ENCODE assay signal across 15 cellular contexts in the genomic region with DNA sequence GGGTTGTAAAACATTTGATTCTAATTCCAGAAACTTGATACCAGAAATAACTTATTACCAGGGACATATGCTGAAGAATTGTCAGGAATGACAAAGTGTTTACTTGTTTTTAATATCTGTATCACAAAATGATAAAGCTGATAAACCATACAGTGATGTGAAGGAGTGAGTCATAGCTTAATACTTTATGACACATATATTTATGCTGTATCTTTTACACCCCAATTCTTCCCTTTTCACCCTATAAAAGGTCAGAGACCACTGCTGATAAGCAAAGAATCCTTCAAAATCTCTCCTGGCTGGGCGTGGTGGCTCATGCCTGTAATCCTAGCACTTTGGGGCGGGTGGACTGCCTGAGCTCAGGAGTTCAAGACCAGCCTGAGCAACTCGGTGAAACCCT. TPM values are rescaled to one million over a fixed set of nuclear protein-coding genes. Genes with fewer than 3 reads are reported as not detected.
DNase-seq lines count a peak whose midpoint lies in the region; ATAC-seq and TF ChIP-seq lines count a peak whose summit lies in the region.
"Had no signal": no experiment of that assay in that cellular context is flagged by ENCODE, and none has a peak within 500 bp of the region (broad histone marks: within the 10 kb centered on the region; RNA-seq: fewer than 3 reads in every experiment).

No MANE protein-coding gene starts in this region.

- H3K4me3 Mint-ChIP-seq in HFFc6 (0 out of 2 replicates have a peak overlapping the region, but pooled peaks have one; percentile 14), activated B cell treated with CpG ODN at 0.5 μM for 24 hours (peak overlapping the region; percentile 72), glutamatergic neuron (ENCODE audit: unreplicated experiment) (no peak overlapping the region)
- H3K4me3 Mint-ChIP-seq in stimulated activated naive B cell treated with anti-CD40 and anti-IgM and Interleukin-4, amounts not matched to agents 10 μg/mL and 1 μg/mL and 100 μg/mL, for 72 hours = peak overlapping the region in 1 of 2 donors; percentile 57

- H3K27me3 Mint-ChIP-seq in HFFc6 (ENCODE audit: insufficient read depth) (peaks cover 3% of the 10 kb centered on the region), activated B cell treated with CpG ODN at 0.5 μM for 24 hours (no peaks in the 10 kb centered on the region), glutamatergic neuron (ENCODE audit: unreplicated experiment) (peaks cover 16% of the 10 kb centered on the region)
- no peaks in the 10 kb centered on the region for H3K27me3 Mint-ChIP-seq in stimulated activated naive B cell treated with anti-CD40 and anti-IgM and Interleukin-4, amounts not matched to agents 10 μg/mL and 1 μg/mL and 100 μg/mL, for 72 hours

- no peaks in the 10 kb centered on the region for H3K27me3 ChIP-seq in SJCRH30
- H3K27me3 ChIP-seq: cardiac muscle cell, esophagus squamous epithelium had no signal

- ATAC-seq in activated B cell treated with CpG ODN at 0.5 μM for 24 hours (ENCODE audit: low read depth) = no peak
- ATAC-seq in stimulated activated naive B cell treated with anti-CD40 and anti-IgM and Interleukin-4, amounts not matched to agents 10 μg/mL and 1 μg/mL and 100 μg/mL, for 72 hours (replicated peaks) = no peak

- H3K27ac ChIP-seq in SJCRH30 = no peak overlapping the region
- H3K27ac ChIP-seq: cardiac muscle cell, thoracic aorta had no signal

- intact Hi-C loops in activated B cell treated with CpG ODN at 0.5 μM for 24 hours (cut with micrococcal nuclease) = loop anchor here (2.0 to 10.0 kb wide), 10 partner anchors 13 to 1089 kb away; a partner anchor contains a TSS

- peak; percentile 33 for DNase-seq in HFFc6
- DNase-seq in activated B cell treated with CpG ODN at 0.5 μM for 24 hours = no peak
- DNase-seq in glutamatergic neuron = no peak
- DNase-seq in stimulated activated naive B cell treated with anti-CD40 and anti-IgM and Interleukin-4, amounts not matched to agents 10 μg/mL and 1 μg/mL and 100 μg/mL, for 72 hours = no peak
- no peak for DNase-seq in SJCRH30
- no peak for DNase-seq in NCI-H524 treated with DMSO at 0.1 percent for 48 hours (lab: John Stamatoyannopoulos, UW)
- no peak for DNase-seq in NCI-H1436 (lab: John Stamatoyannopoulos, UW)
- DNase-seq: activated T-cell treated with anti-CD3 and anti-CD28 coated beads, Interleukin-2, amount 50 U/mL, for 48 hours; DMS79; esophagus squamous epithelium; H7; NCI-H1417 treated with DMSO at 0.1 percent for 48 hours; SHP77 treated with DMSO at 0.1 percent for 48 hours had no signal

- peak overlapping the region; percentile 73 for H3K27ac Mint-ChIP-seq in HFFc6
- peak overlapping the region; percentile 98 for H3K27ac Mint-ChIP-seq in activated B cell treated with CpG ODN at 0.5 μM for 24 hours
- peak overlapping the region; percentile 68 for H3K27ac Mint-ChIP-seq in glutamatergic neuron (ENCODE audit: unreplicated experiment)
- H3K27ac Mint-ChIP-seq in stimulated activated naive B cell treated with anti-CD40 and anti-IgM and Interleukin-4, amounts not matched to agents 10 μg/mL and 1 μg/mL and 100 μg/mL, for 72 hours = peak overlapping the region; percentile 93

- peaks cover 14% of the 10 kb centered on the region for H3K4me1 ChIP-seq in SJCRH30

- TF ChIP-seq CTCF in HFFc6 (IDR thresholded peaks at IDR 0.05) (no peak), activated B cell treated with CpG ODN at 0.5 μM for 24 hours (IDR thresholded peaks at IDR 0.05) (no peak), glutamatergic neuron (IDR thresholded peaks at IDR 0.05; ENCODE audit: partially characterized antibody, unreplicated experiment) (no peak)

- peaks cover 53% of the 10 kb centered on the region for H3K4me1 Mint-ChIP-seq in HFFc6 (ENCODE audit: low read depth)
- H3K4me1 Mint-ChIP-seq in activated B cell treated with CpG ODN at 0.5 μM for 24 hours = peaks cover 77% of the 10 kb centered on the region
- peaks cover 25% of the 10 kb centered on the region for H3K4me1 Mint-ChIP-seq in glutamatergic neuron (ENCODE audit: low read depth, unreplicated experiment)
- peaks cover 37 to 53% of the 10 kb centered on the region in 2 donors for H3K4me1 Mint-ChIP-seq in stimulated activated naive B cell treated with anti-CD40 and anti-IgM and Interleukin-4, amounts not matched to agents 10 μg/mL and 1 μg/mL and 100 μg/mL, for 72 hours

- H3K4me3 ChIP-seq in SJCRH30 = no peak overlapping the region
- H3K4me3 ChIP-seq: cardiac muscle cell, esophagus squamous epithelium, thoracic aorta had no signal

- CTCF ChIA-PET in activated B cell treated with CpG ODN at 0.5 μM for 24 hours (lab: Charles Lee) = interaction anchor here (0.9 to 4.9 kb wide), 7 partner anchors 11 to 104 kb away, joined by 3 to 34 read pairs (median 5); no protein-coding TSS in a partner anchor

- H3K9me3 ChIP-seq in SJCRH30 (replicated peaks) = no peaks in the 10 kb centered on the region
- H3K9me3 ChIP-seq: esophagus squamous epithelium, thoracic aorta had no signal

- no peaks in the 10 kb centered on the region for H3K36me3 ChIP-seq in SJCRH30
- H3K36me3 ChIP-seq: cardiac muscle cell, esophagus squamous epithelium, thoracic aorta had no signal

- no peaks in the 10 kb centered on the region for H3K9me3 Mint-ChIP-seq in HFFc6
- no peaks in the 10 kb centered on the region for H3K9me3 Mint-ChIP-seq in activated B cell treated with CpG ODN at 0.5 μM for 24 hours
- peaks cover 15% of the 10 kb centered on the region for H3K9me3 Mint-ChIP-seq in glutamatergic neuron (ENCODE audit: unreplicated experiment)
- no peaks in the 10 kb centered on the region for H3K9me3 Mint-ChIP-seq in stimulated activated naive B cell treated with anti-CD40 and anti-IgM and Interleukin-4, amounts not matched to agents 10 μg/mL and 1 μg/mL and 100 μg/mL, for 72 hours

- POLR2A ChIA-PET in activated B cell treated with CpG ODN at 0.5 μM for 24 hours (lab: Charles Lee) = interaction anchor here (0.6 to 5.7 kb wide), 10 partner anchors 8 to 932 kb away, joined by 3 to 110 read pairs (median 12); a partner anchor contains a TSS

- H3K36me3 Mint-ChIP-seq in HFFc6 (ENCODE audit: low read depth) (no peaks in the 10 kb centered on the region), activated B cell treated with CpG ODN at 0.5 μM for 24 hours (ENCODE audit: low read depth) (peaks cover 11% of the 10 kb centered on the region), glutamatergic neuron (ENCODE audit: unreplicated experiment) (peaks cover 5% of the 10 kb centered on the region)
- peaks cover 0 to 6% of the 10 kb centered on the region in 2 donors for H3K36me3 Mint-ChIP-seq in stimulated activated naive B cell treated with anti-CD40 and anti-IgM and Interleukin-4, amounts not matched to agents 10 μg/mL and 1 μg/mL and 100 μg/mL, for 72 hours

RNA-seq across cellular contexts. Expression of a gene that starts 1.6 kb away (rescaled TPM):
- 10 to 100 TPM; 22.4 to 39.1 (median 24.4) TPM for total RNA-seq in HFFc6 (2021; fragmentation: NEBNext Ultra II Directional; extraction: Animal tissue kit (Norgen Biotek cat#: 25700))
- total RNA-seq in activated B cell treated with CpG ODN at 0.5 μM for 24 hours (47.9 and 53.8 TPM in 2 replicates), glutamatergic neuron (ENCODE audit: unreplicated experiment) (127 TPM)
- total RNA-seq in SJCRH30 (2014; rRNA removed; shearing (Covaris generic)) = 21.3 and 21.5 TPM in 2 replicates
